8 cellular contexts compared by ENCODE assay signal in the genomic region with DNA sequence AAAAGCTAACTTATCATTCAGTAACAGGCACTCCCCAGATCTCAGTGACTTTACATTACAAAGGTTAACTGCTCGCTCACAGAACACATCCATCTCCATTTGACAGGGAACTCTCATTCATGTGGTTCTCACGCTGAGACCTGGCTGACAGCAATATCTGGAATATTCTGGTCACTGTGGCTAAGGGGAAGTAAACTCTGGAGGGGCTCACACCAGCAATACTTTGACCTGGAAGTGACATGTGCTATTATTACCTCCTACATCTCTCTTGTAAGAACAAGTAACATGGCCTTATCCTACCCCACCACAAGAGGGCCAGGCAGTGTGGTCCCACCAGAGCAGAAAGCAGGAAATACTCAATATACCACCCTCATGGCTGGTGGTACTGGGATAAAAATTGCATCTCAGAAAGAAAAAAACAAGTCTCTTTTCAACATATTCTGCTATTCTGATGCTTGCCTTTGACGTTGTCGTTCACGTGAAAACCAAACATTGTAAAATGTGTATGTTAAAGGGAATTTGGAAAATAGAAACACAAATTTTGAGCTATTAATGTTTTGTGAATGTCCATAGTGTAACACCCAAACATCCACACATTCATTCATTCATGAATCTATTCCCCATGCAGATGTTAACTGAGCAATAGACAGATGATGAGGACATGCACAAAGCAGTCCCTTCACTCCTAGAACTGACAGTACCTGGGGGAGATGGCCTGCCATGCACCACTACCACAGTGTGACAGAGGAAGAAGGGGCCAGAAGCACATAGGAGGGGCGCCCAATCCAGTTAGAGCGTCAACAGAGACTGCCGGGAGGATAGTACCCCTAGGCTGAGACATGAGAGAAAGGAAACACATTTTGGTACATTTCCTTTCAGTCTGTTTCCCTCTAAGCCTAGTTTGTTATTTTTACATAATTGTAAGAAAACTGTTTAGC.
DNase-seq lines count a peak whose midpoint lies in the region; ATAC-seq and TF ChIP-seq lines count a peak whose summit lies in the region.

No MANE protein-coding gene starts in this region.

- TF ChIP-seq CTCF in LNCaP clone FGC (IDR thresholded peaks at IDR 0.05; ENCODE audit: control insufficient read depth, extremely low read depth, insufficient read depth) (peak; percentile 72), astrocyte of the cerebellum (IDR thresholded peaks at IDR 0.05; ENCODE audit: low read depth, low read length, missing control alignments) (peak; percentile 67), lung (IDR thresholded peaks at IDR 0.05; ENCODE audit: control extremely low read depth, extremely low read depth) (no peak)

- no peak overlapping the region for H3K4me3 ChIP-seq in LNCaP clone FGC (ENCODE audit: low read depth, low read length)
- no peak overlapping the region for H3K4me3 ChIP-seq in astrocyte of the cerebellum (ENCODE audit: low read depth, low read length)
- no peak overlapping the region for H3K4me3 ChIP-seq in lung

- no peak overlapping the region for H3K27ac ChIP-seq in lung (ENCODE audit: low read depth in 1 of 2, low read length in 1 of 2)

- 23 to 42% methylated on average over 8 of the region's 8 CpGs for WGBS in lung, 2 donors

- ATAC-seq in GM21619 (IDR thresholded peaks at IDR 0.05; ENCODE audit: unreplicated experiment), result peak; percentile 83
- peak; percentile 11 for ATAC-seq in lung (ENCODE audit: insufficient read depth, low FRiP score)
- ATAC-seq in GM19324 (IDR thresholded peaks at IDR 0.05; ENCODE audit: low FRiP score, unreplicated experiment), result no peak

- in situ Hi-C loops in astrocyte of the cerebellum (cut with HindIII; ENCODE audit: low sequenced_read_pairs), result no loop called here

- DNase-seq in GM03348 (ENCODE audit: low spot score), result peak; percentile 35
- DNase-seq in LNCaP clone FGC (ENCODE audit: low read depth), result no peak
- peak; percentile 22 to 45 for DNase-seq in SW 1271 (lab: John Stamatoyannopoulos, UW)
- peak; percentile 6 for DNase-seq in astrocyte of the cerebellum (ENCODE audit: low read depth)
- DNase-seq in lung (ENCODE audit: low spot score), result no peak
- peak; percentile 23 for DNase-seq in stimulated activated naive CD4-positive, alpha-beta T cell treated with Interleukin-2 at 50 U/mL for 16 hours (lab: John Stamatoyannopoulos, UW)

- H3K9me3 ChIP-seq in lung (ENCODE audit: control insufficient read depth in 2 of 2, insufficient read depth in 1 of 2, low read length in 1 of 2), result peaks cover 0 to 2% of the 10 kb centered on the region in 2 donors

- H3K4me1 ChIP-seq in lung (ENCODE audit: control insufficient read depth in 2 of 2, insufficient read depth in 2 of 2, low read length in 2 of 2), result no peaks in the 10 kb centered on the region

- H3K36me3 ChIP-seq in lung (ENCODE audit: control insufficient read depth in 2 of 2, insufficient read depth in 2 of 2, low read length in 2 of 2), result no peaks in the 10 kb centered on the region

- H3K27me3 ChIP-seq in lung (ENCODE audit: control insufficient read depth, insufficient read depth), result no peaks in the 10 kb centered on the region

Comparison
In these comparisons a context has a peak if more than half of its experiments do, and no peak if none do; other contexts are left out.
1. DNase-seq: peak in GM03348 (single experiment), SW 1271 (2 of 2), astrocyte of the cerebellum (single experiment) and stimulated activated naive CD4-positive, alpha-beta T cell treated with Interleukin-2 at 50 U/mL for 16 hours (single experiment); none in LNCaP clone FGC (single experiment) and lung (single experiment).